ENCODE assay signal across 1 cellular context in genomic region chr17:19327039-19327776, GRCh38.
TF ChIP-seq lines count a peak whose summit lies in the region.

No MANE protein-coding gene starts in this region.

TF ChIP-seq in Ishikawa, 13 proteins besides CTCF, POLR2A, EP300 and RAD21 (continued from another document):
- TF ChIP-seq, protein P1, sequence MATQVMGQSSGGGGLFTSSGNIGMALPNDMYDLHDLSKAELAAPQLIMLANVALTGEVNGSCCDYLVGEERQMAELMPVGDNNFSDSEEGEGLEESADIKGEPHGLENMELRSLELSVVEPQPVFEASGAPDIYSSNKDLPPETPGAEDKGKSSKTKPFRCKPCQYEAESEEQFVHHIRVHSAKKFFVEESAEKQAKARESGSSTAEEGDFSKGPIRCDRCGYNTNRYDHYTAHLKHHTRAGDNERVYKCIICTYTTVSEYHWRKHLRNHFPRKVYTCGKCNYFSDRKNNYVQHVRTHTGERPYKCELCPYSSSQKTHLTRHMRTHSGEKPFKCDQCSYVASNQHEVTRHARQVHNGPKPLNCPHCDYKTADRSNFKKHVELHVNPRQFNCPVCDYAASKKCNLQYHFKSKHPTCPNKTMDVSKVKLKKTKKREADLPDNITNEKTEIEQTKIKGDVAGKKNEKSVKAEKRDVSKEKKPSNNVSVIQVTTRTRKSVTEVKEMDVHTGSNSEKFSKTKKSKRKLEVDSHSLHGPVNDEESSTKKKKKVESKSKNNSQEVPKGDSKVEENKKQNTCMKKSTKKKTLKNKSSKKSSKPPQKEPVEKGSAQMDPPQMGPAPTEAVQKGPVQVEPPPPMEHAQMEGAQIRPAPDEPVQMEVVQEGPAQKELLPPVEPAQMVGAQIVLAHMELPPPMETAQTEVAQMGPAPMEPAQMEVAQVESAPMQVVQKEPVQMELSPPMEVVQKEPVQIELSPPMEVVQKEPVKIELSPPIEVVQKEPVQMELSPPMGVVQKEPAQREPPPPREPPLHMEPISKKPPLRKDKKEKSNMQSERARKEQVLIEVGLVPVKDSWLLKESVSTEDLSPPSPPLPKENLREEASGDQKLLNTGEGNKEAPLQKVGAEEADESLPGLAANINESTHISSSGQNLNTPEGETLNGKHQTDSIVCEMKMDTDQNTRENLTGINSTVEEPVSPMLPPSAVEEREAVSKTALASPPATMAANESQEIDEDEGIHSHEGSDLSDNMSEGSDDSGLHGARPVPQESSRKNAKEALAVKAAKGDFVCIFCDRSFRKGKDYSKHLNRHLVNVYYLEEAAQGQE (IDR thresholded peaks at IDR 0.05; ENCODE audit: low read depth), result no peak
- TF ChIP-seq NFIC (IDR thresholded peaks at IDR 0.05), result peak; percentile 28; the same call in 1 of the 2 replicates
- TF ChIP-seq YY1 (IDR thresholded peaks at IDR 0.05; ENCODE audit: low read depth), result no peak
- TF ChIP-seq EGR1 (IDR thresholded peaks at IDR 0.05), result no peak; the same call in 1 of the 2 replicates
